In the genomic region with DNA sequence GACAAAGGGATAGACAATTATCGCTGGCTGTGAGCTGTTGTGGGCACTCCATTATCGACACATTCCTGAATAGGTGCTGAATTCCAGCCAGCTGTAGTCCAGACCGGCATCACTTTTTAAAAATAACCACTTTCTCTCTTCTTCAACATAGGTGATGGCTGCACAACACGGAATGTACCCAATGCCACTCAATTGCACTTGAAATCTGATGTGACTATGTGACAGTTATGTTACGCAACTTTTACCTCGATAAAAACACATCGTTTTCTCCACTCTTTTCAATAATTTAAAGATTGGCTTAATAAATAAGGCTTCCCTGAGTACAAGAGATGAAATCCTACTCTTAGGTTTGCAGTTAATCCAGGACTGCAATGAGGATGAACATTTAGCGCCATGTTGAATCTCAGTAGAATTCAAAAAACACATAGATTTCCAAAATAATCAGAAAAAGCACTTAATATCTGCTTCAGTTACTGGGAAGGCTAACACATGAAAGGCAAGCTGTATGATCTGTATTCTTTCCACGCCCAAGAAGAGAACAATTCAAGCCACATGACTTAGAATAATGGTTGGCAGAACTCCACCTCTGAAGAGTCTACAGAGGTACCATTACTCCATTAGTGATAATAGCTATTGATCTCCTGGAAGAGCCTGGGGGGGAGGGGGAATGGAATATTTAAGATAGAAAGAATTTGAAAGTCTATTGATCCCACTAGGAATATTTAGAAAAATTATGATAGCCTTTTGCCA, we compare ENCODE assay signal across 1 cellular context.
TF ChIP-seq lines count a peak whose summit lies in the region.

No MANE protein-coding gene starts in this region.

TF ChIP-seq in GM23338, 12 proteins besides CTCF, POLR2A, EP300 and RAD21 (continued from another document):
- TF ChIP-seq, protein P1, sequence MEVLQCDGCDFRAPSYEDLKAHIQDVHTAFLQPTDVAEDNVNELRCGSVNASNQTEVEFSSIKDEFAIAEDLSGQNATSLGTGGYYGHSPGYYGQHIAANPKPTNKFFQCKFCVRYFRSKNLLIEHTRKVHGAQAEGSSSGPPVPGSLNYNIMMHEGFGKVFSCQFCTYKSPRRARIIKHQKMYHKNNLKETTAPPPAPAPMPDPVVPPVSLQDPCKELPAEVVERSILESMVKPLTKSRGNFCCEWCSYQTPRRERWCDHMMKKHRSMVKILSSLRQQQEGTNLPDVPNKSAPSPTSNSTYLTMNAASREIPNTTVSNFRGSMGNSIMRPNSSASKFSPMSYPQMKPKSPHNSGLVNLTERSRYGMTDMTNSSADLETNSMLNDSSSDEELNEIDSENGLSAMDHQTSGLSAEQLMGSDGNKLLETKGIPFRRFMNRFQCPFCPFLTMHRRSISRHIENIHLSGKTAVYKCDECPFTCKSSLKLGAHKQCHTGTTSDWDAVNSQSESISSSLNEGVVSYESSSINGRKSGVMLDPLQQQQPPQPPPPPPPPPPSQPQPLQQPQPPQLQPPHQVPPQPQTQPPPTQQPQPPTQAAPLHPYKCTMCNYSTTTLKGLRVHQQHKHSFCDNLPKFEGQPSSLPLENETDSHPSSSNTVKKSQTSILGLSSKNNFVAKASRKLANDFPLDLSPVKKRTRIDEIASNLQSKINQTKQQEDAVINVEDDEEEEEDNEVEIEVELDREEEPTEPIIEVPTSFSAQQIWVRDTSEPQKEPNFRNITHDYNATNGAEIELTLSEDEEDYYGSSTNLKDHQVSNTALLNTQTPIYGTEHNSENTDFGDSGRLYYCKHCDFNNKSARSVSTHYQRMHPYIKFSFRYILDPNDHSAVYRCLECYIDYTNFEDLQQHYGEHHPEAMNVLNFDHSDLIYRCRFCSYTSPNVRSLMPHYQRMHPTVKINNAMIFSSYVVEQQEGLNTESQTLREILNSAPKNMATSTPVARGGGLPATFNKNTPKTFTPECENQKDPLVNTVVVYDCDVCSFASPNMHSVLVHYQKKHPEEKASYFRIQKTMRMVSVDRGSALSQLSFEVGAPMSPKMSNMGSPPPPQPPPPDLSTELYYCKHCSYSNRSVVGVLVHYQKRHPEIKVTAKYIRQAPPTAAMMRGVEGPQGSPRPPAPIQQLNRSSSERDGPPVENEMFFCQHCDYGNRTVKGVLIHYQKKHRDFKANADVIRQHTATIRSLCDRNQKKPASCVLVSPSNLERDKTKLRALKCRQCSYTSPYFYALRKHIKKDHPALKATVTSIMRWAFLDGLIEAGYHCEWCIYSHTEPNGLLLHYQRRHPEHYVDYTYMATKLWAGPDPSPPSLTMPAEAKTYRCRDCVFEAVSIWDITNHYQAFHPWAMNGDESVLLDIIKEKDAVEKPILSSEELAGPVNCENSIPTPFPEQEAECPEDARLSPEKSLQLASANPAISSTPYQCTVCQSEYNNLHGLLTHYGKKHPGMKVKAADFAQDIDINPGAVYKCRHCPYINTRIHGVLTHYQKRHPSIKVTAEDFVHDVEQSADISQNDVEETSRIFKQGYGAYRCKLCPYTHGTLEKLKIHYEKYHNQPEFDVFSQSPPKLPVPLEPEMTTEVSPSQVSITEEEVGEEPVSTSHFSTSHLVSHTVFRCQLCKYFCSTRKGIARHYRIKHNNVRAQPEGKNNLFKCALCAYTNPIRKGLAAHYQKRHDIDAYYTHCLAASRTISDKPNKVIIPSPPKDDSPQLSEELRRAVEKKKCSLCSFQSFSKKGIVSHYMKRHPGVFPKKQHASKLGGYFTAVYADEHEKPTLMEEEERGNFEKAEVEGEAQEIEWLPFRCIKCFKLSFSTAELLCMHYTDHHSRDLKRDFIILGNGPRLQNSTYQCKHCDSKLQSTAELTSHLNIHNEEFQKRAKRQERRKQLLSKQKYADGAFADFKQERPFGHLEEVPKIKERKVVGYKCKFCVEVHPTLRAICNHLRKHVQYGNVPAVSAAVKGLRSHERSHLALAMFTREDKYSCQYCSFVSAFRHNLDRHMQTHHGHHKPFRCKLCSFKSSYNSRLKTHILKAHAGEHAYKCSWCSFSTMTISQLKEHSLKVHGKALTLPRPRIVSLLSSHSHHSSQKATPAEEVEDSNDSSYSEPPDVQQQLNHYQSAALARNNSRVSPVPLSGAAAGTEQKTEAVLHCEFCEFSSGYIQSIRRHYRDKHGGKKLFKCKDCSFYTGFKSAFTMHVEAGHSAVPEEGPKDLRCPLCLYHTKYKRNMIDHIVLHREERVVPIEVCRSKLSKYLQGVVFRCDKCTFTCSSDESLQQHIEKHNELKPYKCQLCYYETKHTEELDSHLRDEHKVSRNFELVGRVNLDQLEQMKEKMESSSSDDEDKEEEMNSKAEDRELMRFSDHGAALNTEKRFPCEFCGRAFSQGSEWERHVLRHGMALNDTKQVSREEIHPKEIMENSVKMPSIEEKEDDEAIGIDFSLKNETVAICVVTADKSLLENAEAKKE (CRISPR knock-in tag; IDR thresholded peaks at IDR 0.05) = no peak
- no peak for TF ChIP-seq EZH2phosphoT487 (IDR thresholded peaks at IDR 0.05; ENCODE audit: unreplicated experiment)
